Comparison of ENCODE assay signal across 17 cellular contexts in genomic region chr11:19382131-19382611, GRCh38.
DNase-seq lines count a peak whose midpoint lies in the region; ATAC-seq and TF ChIP-seq lines count a peak whose summit lies in the region.
"Had no signal": no experiment of that assay in that cellular context is flagged by ENCODE, and none has a peak within 500 bp of the region (broad histone marks: within the 10 kb centered on the region; RNA-seq: fewer than 3 reads in every experiment).

No MANE protein-coding gene starts in this region.

- peaks cover 4% of the 10 kb centered on the region for H3K27me3 Mint-ChIP-seq in GM23338 (ENCODE audit: insufficient read depth, low read depth, poor library complexity)

- H4K12ac ChIP-seq in trophoblast cell (ENCODE audit: low read depth, low read length): no peak overlapping the region

- no CpG with 5 or more reads among the region's 16 CpGs for WGBS in trophoblast cell (ENCODE audit: extremely low coverage, insufficient coverage, insufficient read length)

- no peak overlapping the region for H3K23ac ChIP-seq in trophoblast cell (ENCODE audit: low read length)

- intact Hi-C loops in left ventricle myocardium superior (cut with micrococcal nuclease): no loop called here

- peaks cover 6% of the 10 kb centered on the region for H3K4me1 Mint-ChIP-seq in GM23338

- no peak overlapping the region for H3K4ac ChIP-seq in trophoblast cell (ENCODE audit: low read depth, low read length)

- H2AFZ ChIP-seq in GM23338: peak overlapping the region; percentile 85
- no peak overlapping the region for H2AFZ ChIP-seq in trophoblast cell (ENCODE audit: insufficient read depth, low read length, poor library complexity)
- H2AFZ ChIP-seq: PC-9 had no signal

- no peaks in the 10 kb centered on the region for H3K4me1 ChIP-seq in GM23338 (ENCODE audit: insufficient read depth)
- peaks cover 3 to 6% of the 10 kb centered on the region in 2 experiments for H3K4me1 ChIP-seq in trophoblast cell (ENCODE audit: control insufficient read depth in 1 of 2, insufficient read depth in 2 of 2, low read length in 2 of 2)

- H4K8ac ChIP-seq in trophoblast cell (ENCODE audit: low read depth, low read length): no peak overlapping the region

- no peak for DNase-seq in GM23338 (ENCODE audit: low spot score)
- DNase-seq in anterior cingulate cortex (lab: John Stamatoyannopoulos, UW): peak in 50 of 58 donors; percentile 9 to 90 (median 49)
- DNase-seq in left ventricle myocardium superior: no peak
- peak; percentile 81 for DNase-seq in occipital lobe (lab: John Stamatoyannopoulos, UW)
- no peak for DNase-seq in GM19240 (ENCODE audit: insufficient read length, low spot score)
- DNase-seq in trophoblast cell: no peak
- DNase-seq: activated CD4-positive, CD25-positive, alpha-beta regulatory T cell treated with anti-CD3 and anti-CD28 coated beads, Interleukin-2, amount 50 U/mL, for 72 hours; activated CD8-positive, alpha-beta memory T cell treated with anti-CD3 and anti-CD28 coated beads, Interleukin-2, amount 50 U/mL, for 4 hours; HFFc6; NCI-H1436; NCI-H446 treated with DMSO at 0.1 percent for 48 hours; stimulated activated CD4-positive, alpha-beta T cell treated with anti-CD3 and anti-CD28 coated beads, Interleukin-4, amount 100 ng/mL, for 1 hour; T-helper 9 cell had no signal

- H3K27ac Mint-ChIP-seq in GM23338: no peak overlapping the region

- H3F3A ChIP-seq in GM23338 (replicated peaks; ENCODE audit: low read depth): no peaks in the 10 kb centered on the region

- no peaks in the 10 kb centered on the region for H3K36me3 Mint-ChIP-seq in GM23338 (ENCODE audit: low read depth)

- H3K79me2 ChIP-seq in GM23338 (replicated peaks; ENCODE audit: insufficient read depth) (no peaks in the 10 kb centered on the region), trophoblast cell (ENCODE audit: control insufficient read depth, insufficient read depth, low read length, poor library complexity) (no peaks in the 10 kb centered on the region)

- H3K79me1 ChIP-seq in trophoblast cell (ENCODE audit: low read length): no peaks in the 10 kb centered on the region

- ATAC-seq in GM23338: no peak
- peak; percentile 28 for ATAC-seq in left ventricle myocardium superior
- ATAC-seq in GM18873 (IDR thresholded peaks at IDR 0.05; ENCODE audit: low FRiP score, unreplicated experiment): no peak
- ATAC-seq in HG03039 (IDR thresholded peaks at IDR 0.05; ENCODE audit: unreplicated experiment): no peak

- H3K4me3 ChIP-seq in GM23338 (no peak overlapping the region), trophoblast cell (ENCODE audit: low read depth, low read length) (no peak overlapping the region)
- H3K4me3 ChIP-seq: PC-9, SK-N-MC had no signal

- H2AK5ac ChIP-seq in trophoblast cell (ENCODE audit: low read length): no peak overlapping the region

- H3K9me3 Mint-ChIP-seq in GM23338: no peaks in the 10 kb centered on the region
- H3K9me3 Mint-ChIP-seq: HFFc6 had no signal

- H3K9me2 ChIP-seq in GM23338 (ENCODE audit: insufficient read depth): no peaks in the 10 kb centered on the region

- no peak overlapping the region for H3K4me3 Mint-ChIP-seq in GM23338
- H3K4me3 Mint-ChIP-seq: HFFc6 had no signal

- H3K18ac ChIP-seq in trophoblast cell (ENCODE audit: low read length): no peak overlapping the region

- H2BK5ac ChIP-seq in trophoblast cell (ENCODE audit: low read depth, low read length, poor library complexity): no peak overlapping the region

- H3K27me3 ChIP-seq in GM23338 (ENCODE audit: insufficient read depth): no peaks in the 10 kb centered on the region
- no peaks in the 10 kb centered on the region for H3K27me3 ChIP-seq in trophoblast cell (ENCODE audit: insufficient read depth, low read length)

- H4K20me1 ChIP-seq in GM23338 (replicated peaks; ENCODE audit: insufficient read depth): no peaks in the 10 kb centered on the region

- no peak overlapping the region for H4K91ac ChIP-seq in trophoblast cell (ENCODE audit: low read depth, low read length)

- H3K36me3 ChIP-seq in GM23338 (ENCODE audit: insufficient read depth) (no peaks in the 10 kb centered on the region), trophoblast cell (ENCODE audit: control insufficient read depth in 1 of 2, insufficient read depth in 2 of 2, low read length in 2 of 2) (no peaks in the 10 kb centered on the region)

- no peaks in the 10 kb centered on the region for H3K9me3 ChIP-seq in trophoblast cell (ENCODE audit: insufficient read depth, low read depth, low read length)

- TF ChIP-seq CTCF in GM23338 (conservative IDR thresholded peaks at IDR 0.05; ENCODE audit: low read depth in 2 of 2): no peak

- no peak overlapping the region for H2BK12ac ChIP-seq in trophoblast cell (ENCODE audit: low read length)

- H3K9ac ChIP-seq in trophoblast cell (ENCODE audit: low read length): no peak overlapping the region

- H3K4me2 ChIP-seq in GM23338 (no peak overlapping the region), trophoblast cell (ENCODE audit: low read length) (no peak overlapping the region)
- H3K4me2 ChIP-seq: PC-9 had no signal

- H3K14ac ChIP-seq in trophoblast cell (ENCODE audit: low read length): no peak overlapping the region

- no peak overlapping the region for H2BK120ac ChIP-seq in trophoblast cell (ENCODE audit: insufficient read depth, low read length, poor library complexity)

- H3K27ac ChIP-seq in GM23338 (ENCODE audit: low read depth) (no peak overlapping the region), trophoblast cell (ENCODE audit: low read depth, low read length) (no peak overlapping the region)
- H3K27ac ChIP-seq: PC-9, SK-N-MC had no signal

TF ChIP-seq in GM23338, 12 proteins besides CTCF, POLR2A, EP300 and RAD21 (continues in another document):
- no peak for TF ChIP-seq POLR2AphosphoS5 (IDR thresholded peaks at IDR 0.05; ENCODE audit: low read depth)
- no peak for TF ChIP-seq EZH2 (IDR thresholded peaks at IDR 0.05; ENCODE audit: low read depth, unreplicated experiment)
- no peak for TF ChIP-seq EZH2phosphoT487 (IDR thresholded peaks at IDR 0.05; ENCODE audit: unreplicated experiment)
- TF ChIP-seq NANOG (IDR thresholded peaks at IDR 0.05; ENCODE audit: borderline replicate concordance): no peak
- no peak for TF ChIP-seq JUNB (IDR thresholded peaks at IDR 0.05; ENCODE audit: unreplicated experiment)
- TF ChIP-seq REST (IDR thresholded peaks at IDR 0.05; ENCODE audit: unreplicated experiment): no peak
- TF ChIP-seq ZNF331 (CRISPR knock-in tag; IDR thresholded peaks at IDR 0.05; ENCODE audit: low read depth): no peak
- no peak for TF ChIP-seq ZNF114 (CRISPR knock-in tag; IDR thresholded peaks at IDR 0.05)

Comparison
In these comparisons a context has a peak if more than half of its experiments do, and no peak if none do; other contexts are left out.
1. DNase-seq: peak in anterior cingulate cortex (50 of 58) and occipital lobe (single experiment); none in GM23338 (single experiment), left ventricle myocardium superior (single experiment), GM19240 (single experiment) and trophoblast cell (0 of 2).